23 cellular contexts compared by ENCODE assay signal in genomic region chr4:7899184-7899583, GRCh38.
"Had no signal": no experiment of that assay in that cellular context is flagged by ENCODE, and none has a peak within 500 bp of the region (broad histone marks: within the 10 kb centered on the region; RNA-seq: fewer than 3 reads in every experiment).

No MANE protein-coding gene starts in this region.

- H3K9me3 Mint-ChIP-seq: activated CD4-positive, alpha-beta memory T cell treated with anti-CD3 and anti-CD28 coated beads for 36 hours; activated naive CD4-positive, alpha-beta T cell treated with anti-CD3 and anti-CD28 coated beads for 36 hours; activated naive CD8-positive, alpha-beta T cell treated with anti-CD3 and anti-CD28 coated beads for 36 hours; activated T-helper 1 cell treated with anti-CD3 and anti-CD28 coated beads, Interleukin-12 subunit alpha, Interleukin-12 subunit beta, Interleukin-2, Interleukin-4 antibody, amounts not matched to agents 30 ng/mL and 10 ng/mL and 1 ng/mL, durations not matched to agents 14 hours and 24 hours and 36 hours; effector memory CD8-positive, alpha-beta T cell; neural progenitor cell had no signal

- H3K27ac ChIP-seq: adrenal gland, brain microvascular endothelial cell, foreskin keratinocyte, left ventricle myocardium inferior, neural progenitor cell, spleen, tibial nerve, VCaP had no signal

- H3K36me3 ChIP-seq: adrenal gland, left ventricle myocardium inferior, neural progenitor cell, spleen had no signal

- H3K36me3 Mint-ChIP-seq: activated CD4-positive, alpha-beta memory T cell treated with anti-CD3 and anti-CD28 coated beads for 36 hours had no signal

- DNase-seq: activated CD4-positive, alpha-beta memory T cell treated with anti-CD3 and anti-CD28 coated beads for 36 hours; activated CD4-positive, alpha-beta T cell treated with anti-CD3 and anti-CD28 coated beads for 48 hours; activated CD8-positive, alpha-beta memory T cell treated with anti-CD3 and anti-CD28 coated beads, Interleukin-2, amount 50 U/mL, for 4 hours; activated effector memory CD4-positive, alpha-beta T cell treated with anti-CD3 and anti-CD28 coated beads, Interleukin-2, amount 50 U/mL, for 16 hours; activated naive CD4-positive, alpha-beta T cell treated with anti-CD3 and anti-CD28 coated beads for 36 hours; activated naive CD8-positive, alpha-beta T cell treated with anti-CD3 and anti-CD28 coated beads for 36 hours; activated T-cell treated with anti-CD3 and anti-CD28 coated beads, Interleukin-2, amount 50 U/mL, for 1 hour; adrenal gland; aorta; brain microvascular endothelial cell; cortex of kidney; effector memory CD8-positive, alpha-beta T cell; foreskin keratinocyte; left ventricle myocardium inferior; occipital lobe; right cardiac atrium; spleen; stimulated activated naive CD4-positive, alpha-beta T cell treated with Interleukin-2 at 50 U/mL for 16 hours had no signal

- H3K4me2 ChIP-seq: neural progenitor cell had no signal

- H3K27me3 Mint-ChIP-seq: activated CD4-positive, alpha-beta memory T cell treated with anti-CD3 and anti-CD28 coated beads for 36 hours; effector memory CD8-positive, alpha-beta T cell had no signal

- H3K9me3 ChIP-seq: adrenal gland, left ventricle myocardium inferior, spleen, tibial nerve had no signal

- H3K27me3 ChIP-seq: adrenal gland, brain microvascular endothelial cell, foreskin keratinocyte, neural progenitor cell, spleen, tibial nerve had no signal

- H3K4me3 Mint-ChIP-seq: activated CD4-positive, alpha-beta memory T cell treated with anti-CD3 and anti-CD28 coated beads for 36 hours; activated naive CD4-positive, alpha-beta T cell treated with anti-CD3 and anti-CD28 coated beads for 36 hours; activated naive CD8-positive, alpha-beta T cell treated with anti-CD3 and anti-CD28 coated beads for 36 hours; activated T-helper 1 cell treated with anti-CD3 and anti-CD28 coated beads, Interleukin-12 subunit alpha, Interleukin-12 subunit beta, Interleukin-2, Interleukin-4 antibody, amounts not matched to agents 30 ng/mL and 10 ng/mL and 1 ng/mL, durations not matched to agents 14 hours and 24 hours and 36 hours; effector memory CD8-positive, alpha-beta T cell; neural progenitor cell had no signal

- H3K27ac Mint-ChIP-seq: activated CD4-positive, alpha-beta memory T cell treated with anti-CD3 and anti-CD28 coated beads for 36 hours; activated naive CD4-positive, alpha-beta T cell treated with anti-CD3 and anti-CD28 coated beads for 36 hours; activated naive CD8-positive, alpha-beta T cell treated with anti-CD3 and anti-CD28 coated beads for 36 hours; activated T-helper 1 cell treated with anti-CD3 and anti-CD28 coated beads, Interleukin-12 subunit alpha, Interleukin-12 subunit beta, Interleukin-2, Interleukin-4 antibody, amounts not matched to agents 30 ng/mL and 10 ng/mL and 1 ng/mL, durations not matched to agents 14 hours and 24 hours and 36 hours; neural progenitor cell had no signal

- ATAC-seq: effector memory CD8-positive, alpha-beta T cell; right cardiac atrium had no signal

- H3K4me3 ChIP-seq: adrenal gland, left ventricle myocardium inferior, lung, neural progenitor cell, spleen, tibial nerve had no signal

- H2AFZ ChIP-seq: neural progenitor cell had no signal
